ENCODE assay signal across 25 cellular contexts in the genomic region with DNA sequence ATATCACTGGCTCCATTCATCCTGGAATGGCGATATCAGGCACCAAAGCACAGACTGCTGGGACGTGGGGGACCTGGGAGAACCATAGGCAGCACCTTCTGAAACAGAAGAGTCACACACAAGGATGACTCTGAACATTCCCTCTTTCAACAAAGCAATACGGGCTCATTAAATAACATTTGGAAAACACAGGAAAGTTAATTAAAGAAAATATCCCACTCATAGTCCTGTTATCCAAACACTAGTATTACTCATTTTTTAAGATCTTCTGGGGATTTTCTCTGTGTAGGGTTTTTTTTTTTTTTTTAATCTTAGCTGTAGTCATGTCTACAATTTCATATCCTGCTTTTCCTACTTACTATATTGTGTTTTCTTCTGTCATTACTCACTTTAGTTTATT.
"Had no signal": no experiment of that assay in that cellular context is flagged by ENCODE, and none has a peak within 500 bp of the region (broad histone marks: within the 10 kb centered on the region; RNA-seq: fewer than 3 reads in every experiment).

No MANE protein-coding gene starts in this region.

- H3K36me3 ChIP-seq: colonic mucosa, esophagus muscularis mucosa, heart right ventricle, stomach, suprapubic skin, tibial nerve, uterus had no signal

- H3K4me1 ChIP-seq: colonic mucosa, parathyroid adenoma had no signal

- H3K27ac ChIP-seq: colonic mucosa, parathyroid adenoma, uterus, VCaP had no signal

- H3K27ac Mint-ChIP-seq: activated CD4-positive, alpha-beta memory T cell treated with anti-CD3 and anti-CD28 coated beads, Interleukin-2, amount 10 ng/mL, durations not matched to agents 7 days and 5 days; activated CD4-positive, alpha-beta T cell treated with anti-CD3 and anti-CD28 coated beads, Interleukin-2, amount 10 ng/mL, durations not matched to agents 24 days and 14 days; activated naive CD4-positive, alpha-beta T cell treated with anti-CD3 and anti-CD28 coated beads for 36 hours; activated naive CD8-positive, alpha-beta T cell treated with anti-CD3 and anti-CD28 coated beads, Interleukin-2, amount 10 ng/mL, durations not matched to agents 7 days and 5 days; activated T-cell treated with anti-CD3 and anti-CD28 coated beads, Interleukin-2, amount 50 U/mL, for 72 hours; mesothelial cell of epicardium; naive thymus-derived CD8-positive, alpha-beta T cell; stimulated activated effector memory CD8-positive, alpha-beta T cell treated with anti-CD3 and anti-CD28 coated beads, Interleukin-12 subunit alpha, Interleukin-12 subunit beta, amount 100 ng/mL, for 72 hours had no signal

- H3K36me3 Mint-ChIP-seq: activated naive CD8-positive, alpha-beta T cell treated with anti-CD3 and anti-CD28 coated beads, Interleukin-2, amount 10 ng/mL, durations not matched to agents 7 days and 5 days; mesothelial cell of epicardium; naive thymus-derived CD8-positive, alpha-beta T cell had no signal

- DNase-seq: activated CD4-positive, alpha-beta memory T cell treated with anti-CD3 and anti-CD28 coated beads, Interleukin-2, amount 10 ng/mL, durations not matched to agents 7 days and 5 days; activated CD4-positive, alpha-beta T cell treated with anti-CD3 and anti-CD28 coated beads, Interleukin-2, amount 10 ng/mL, durations not matched to agents 24 days and 14 days; activated effector memory CD4-positive, alpha-beta T cell treated with Interleukin-2 at 50 U/mL for 16 hours; activated naive CD4-positive, alpha-beta T cell treated with anti-CD3 and anti-CD28 coated beads for 36 hours; activated naive CD8-positive, alpha-beta T cell treated with anti-CD3 and anti-CD28 coated beads, Interleukin-2, amount 10 ng/mL, durations not matched to agents 7 days and 5 days; activated T-cell treated with anti-CD3 and anti-CD28 coated beads, Interleukin-2, amount 50 U/mL, for 72 hours; amygdala; colonic mucosa; heart right ventricle; islet precursor cell; naive thymus-derived CD8-positive, alpha-beta T cell; right cardiac atrium; stimulated activated CD4-positive, alpha-beta T cell treated with anti-CD3 and anti-CD28 coated beads, Interleukin-1b, Interleukin-23, amount 100 ng/mL, for 48 hours; stomach; T-helper 2 cell; uterus had no signal

- H3K9me3 Mint-ChIP-seq: activated CD4-positive, alpha-beta memory T cell treated with anti-CD3 and anti-CD28 coated beads, Interleukin-2, amount 10 ng/mL, durations not matched to agents 7 days and 5 days; activated CD4-positive, alpha-beta T cell treated with anti-CD3 and anti-CD28 coated beads, Interleukin-2, amount 10 ng/mL, durations not matched to agents 24 days and 14 days; activated naive CD4-positive, alpha-beta T cell treated with anti-CD3 and anti-CD28 coated beads for 36 hours; activated naive CD8-positive, alpha-beta T cell treated with anti-CD3 and anti-CD28 coated beads, Interleukin-2, amount 10 ng/mL, durations not matched to agents 7 days and 5 days; activated T-cell treated with anti-CD3 and anti-CD28 coated beads, Interleukin-2, amount 50 U/mL, for 72 hours; mesothelial cell of epicardium; naive thymus-derived CD8-positive, alpha-beta T cell; stimulated activated effector memory CD8-positive, alpha-beta T cell treated with anti-CD3 and anti-CD28 coated beads, Interleukin-12 subunit alpha, Interleukin-12 subunit beta, amount 100 ng/mL, for 72 hours had no signal

- H3K27me3 Mint-ChIP-seq: activated CD4-positive, alpha-beta T cell treated with anti-CD3 and anti-CD28 coated beads, Interleukin-2, amount 10 ng/mL, durations not matched to agents 24 days and 14 days had no signal

- H3K27me3 ChIP-seq: colonic mucosa, esophagus muscularis mucosa, heart right ventricle, stomach, suprapubic skin, tibial nerve, uterus had no signal

- H3K4me3 ChIP-seq: colonic mucosa, lung, stomach, suprapubic skin, tibial nerve, uterus had no signal

- H3K9me3 ChIP-seq: colonic mucosa, esophagus muscularis mucosa, heart right ventricle, stomach, suprapubic skin, tibial nerve, uterus had no signal

- H3K4me3 Mint-ChIP-seq: activated CD4-positive, alpha-beta memory T cell treated with anti-CD3 and anti-CD28 coated beads, Interleukin-2, amount 10 ng/mL, durations not matched to agents 7 days and 5 days; activated CD4-positive, alpha-beta T cell treated with anti-CD3 and anti-CD28 coated beads, Interleukin-2, amount 10 ng/mL, durations not matched to agents 24 days and 14 days; activated naive CD4-positive, alpha-beta T cell treated with anti-CD3 and anti-CD28 coated beads for 36 hours; activated naive CD8-positive, alpha-beta T cell treated with anti-CD3 and anti-CD28 coated beads, Interleukin-2, amount 10 ng/mL, durations not matched to agents 7 days and 5 days; activated T-cell treated with anti-CD3 and anti-CD28 coated beads, Interleukin-2, amount 50 U/mL, for 72 hours; mesothelial cell of epicardium; naive thymus-derived CD8-positive, alpha-beta T cell; stimulated activated effector memory CD8-positive, alpha-beta T cell treated with anti-CD3 and anti-CD28 coated beads, Interleukin-12 subunit alpha, Interleukin-12 subunit beta, amount 100 ng/mL, for 72 hours had no signal

- FAIRE-seq: bronchial epithelial cell had no signal
